14 cellular contexts compared by ENCODE assay signal in the genomic region with DNA sequence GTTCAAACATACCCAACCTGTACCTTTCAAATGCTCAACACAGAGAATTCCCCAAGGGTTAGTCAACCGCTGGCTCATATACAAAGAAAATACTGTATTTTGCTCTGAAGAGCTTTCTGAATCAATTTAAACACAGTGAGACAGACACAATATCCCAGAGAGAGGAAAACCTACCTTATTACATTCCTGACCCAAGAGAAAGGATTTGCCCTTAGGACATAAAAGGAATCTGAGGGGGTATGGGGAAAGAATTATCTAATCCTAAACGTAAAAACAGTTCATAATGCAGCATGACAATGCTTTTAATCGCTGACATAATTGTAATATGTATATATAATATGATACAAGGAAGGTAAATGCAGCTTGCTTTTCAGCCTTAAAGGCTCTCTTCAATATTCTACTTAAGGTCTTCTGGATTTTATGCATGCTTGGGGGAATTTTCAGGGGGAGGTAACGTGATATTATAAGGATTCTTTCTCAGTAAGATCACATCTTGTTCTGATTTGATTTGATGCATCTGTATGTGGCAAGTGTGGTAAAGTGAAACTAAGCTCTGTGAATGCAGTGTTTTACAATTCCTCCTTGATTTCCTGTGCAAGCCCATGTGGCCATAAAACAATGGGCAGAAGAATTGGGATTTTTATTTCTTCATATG.
DNase-seq lines count a peak whose midpoint lies in the region; ATAC-seq and TF ChIP-seq lines count a peak whose summit lies in the region.
"Had no signal": no experiment of that assay in that cellular context is flagged by ENCODE, and none has a peak within 500 bp of the region (broad histone marks: within the 10 kb centered on the region; RNA-seq: fewer than 3 reads in every experiment).

No MANE protein-coding gene starts in this region.

- H3K27me3 ChIP-seq in BLaER1 treated with 17β-estradiol and CSF1 and Interleukin-3, amounts not matched to agents 10 nM and 100 nM, result no peaks in the 10 kb centered on the region
- no peaks in the 10 kb centered on the region for H3K27me3 ChIP-seq in Panc1 (ENCODE audit: control insufficient read depth, insufficient read depth, low read length)
- H3K27me3 ChIP-seq in Caco-2 (replicated peaks; ENCODE audit: control insufficient read depth, insufficient read depth, low read length), result no peaks in the 10 kb centered on the region
- H3K27me3 ChIP-seq: heart right ventricle, spleen had no signal

- H3K36me3 ChIP-seq in BLaER1 treated with 17β-estradiol and CSF1 and Interleukin-3, amounts not matched to agents 10 nM and 100 nM, result peaks cover 0 to 14% (median 0%) of the 10 kb centered on the region in 11 experiments; a peak in 3 of 22 replicates
- H3K36me3 ChIP-seq in Panc1 (ENCODE audit: control insufficient read depth, insufficient read depth, low read length) (no peaks in the 10 kb centered on the region), Caco-2 (ENCODE audit: control insufficient read depth, insufficient read depth, low read length) (no peaks in the 10 kb centered on the region)
- H3K36me3 ChIP-seq: heart right ventricle, spleen had no signal

- H4K20me1 ChIP-seq in BLaER1 treated with 17β-estradiol and CSF1 and Interleukin-3, amounts not matched to agents 10 nM and 100 nM, result no peaks in the 10 kb centered on the region

- in situ Hi-C loops in Panc1 (cut with HindIII; ENCODE audit: low pct_unique_long_range_greater_than_20kb, low sequenced_read_pairs), result no loop called here

- peak overlapping the region in 2 of 11 experiments; percentile 10 to 23; a peak in 3 of 22 replicates for H3K9ac ChIP-seq in BLaER1 treated with 17β-estradiol and CSF1 and Interleukin-3, amounts not matched to agents 10 nM and 100 nM

- ATAC-seq in Panc1, result peak; percentile 86

- peaks cover 27% of the 10 kb centered on the region for H3K36me3 Mint-ChIP-seq in neural crest cell (ENCODE audit: low read depth)
- H3K36me3 Mint-ChIP-seq in Caco-2 (ENCODE audit: insufficient read depth, unreplicated experiment), result no peaks in the 10 kb centered on the region

- no peak overlapping the region for H3K4me3 Mint-ChIP-seq in neural crest cell
- no peak overlapping the region for H3K4me3 Mint-ChIP-seq in Caco-2 (ENCODE audit: unreplicated experiment)
- H3K4me3 Mint-ChIP-seq: CD4-positive, alpha-beta T cell; central memory CD8-positive, alpha-beta T cell had no signal

- no TSS peak for BruUV-seq in Panc1 (replicated peaks; lab: Mats Ljungman, UMichigan)
- BruUV-seq in Caco-2 (replicated peaks; lab: Mats Ljungman, UMichigan), result no TSS peak

- peak overlapping the region in 10 of 11 experiments; percentile 22 to 81 (median 65); a peak in 19 of 22 replicates for H3K4me2 ChIP-seq in BLaER1 treated with 17β-estradiol and CSF1 and Interleukin-3, amounts not matched to agents 10 nM and 100 nM

- H3K27ac Mint-ChIP-seq in neural crest cell (ENCODE audit: unreplicated experiment) (peak overlapping the region; percentile 25), Caco-2 (ENCODE audit: unreplicated experiment) (no peak overlapping the region)
- H3K27ac Mint-ChIP-seq: CD4-positive, alpha-beta T cell had no signal

- POLR2A ChIA-PET in Panc1 (lab: Charles Lee), result no interaction called here
- POLR2A ChIA-PET in Caco-2 (lab: Charles Lee), result no interaction called here

- no peaks in the 10 kb centered on the region for H3K9me3 Mint-ChIP-seq in neural crest cell
- H3K9me3 Mint-ChIP-seq in Caco-2 (ENCODE audit: unreplicated experiment), result no peaks in the 10 kb centered on the region
- H3K9me3 Mint-ChIP-seq: CD4-positive, alpha-beta T cell; central memory CD8-positive, alpha-beta T cell had no signal

- intact Hi-C loops in Panc1 (cut with micrococcal nuclease; ENCODE audit: unreplicated experiment) (no loop called here), Caco-2 (cut with micrococcal nuclease; ENCODE audit: unreplicated experiment) (no loop called here)

- no peaks in the 10 kb centered on the region for H3K27me3 Mint-ChIP-seq in neural crest cell (ENCODE audit: low read depth)
- H3K27me3 Mint-ChIP-seq in Caco-2 (ENCODE audit: insufficient read depth, unreplicated experiment), result peaks cover 22% of the 10 kb centered on the region

- no peak for DNase-seq in Panc1 (ENCODE audit: low read depth, low spot score)
- peak; percentile 83 for DNase-seq in epithelial cell of esophagus (ENCODE audit: low read depth)
- no peak for DNase-seq in neural crest cell (ENCODE audit: low read depth, low spot score)
- DNase-seq in cerebellar cortex (ENCODE audit: low spot score), result no peak
- no peak for DNase-seq in activated CD8-positive, alpha-beta memory T cell treated with anti-CD3 and anti-CD28 coated beads, Interleukin-2, amount 50 U/mL, for 48 hours
- no peak for DNase-seq in NCI-H526 treated with DMSO at 0.1 percent for 48 hours (lab: John Stamatoyannopoulos, UW)
- DNase-seq in Caco-2, result no peak
- DNase-seq: CD4-positive, alpha-beta T cell; heart right ventricle; NCI-H187; spleen had no signal

- no peak overlapping the region for H3K4me3 ChIP-seq in BLaER1 treated with 17β-estradiol and CSF1 and Interleukin-3, amounts not matched to agents 10 nM and 100 nM
- H3K4me3 ChIP-seq in Panc1 (ENCODE audit: low read depth in 2 of 2, low read length in 2 of 2) (peak overlapping the region in 1 of 2 experiments; percentile 17; a peak in 1 of 4 replicates), epithelial cell of esophagus (ENCODE audit: low read length) (no peak overlapping the region), Caco-2 (ENCODE audit: low read depth, low read length) (no peak overlapping the region)
- H3K4me3 ChIP-seq: heart right ventricle, spleen had no signal

- peak overlapping the region in 5 of 11 experiments; percentile 19 to 61 (median 32); a peak in 7 of 22 replicates for H3K27ac ChIP-seq in BLaER1 treated with 17β-estradiol and CSF1 and Interleukin-3, amounts not matched to agents 10 nM and 100 nM
- peak overlapping the region; percentile 41 for H3K27ac ChIP-seq in Panc1 (ENCODE audit: low read length)
- H3K27ac ChIP-seq: heart right ventricle, spleen, VCaP had no signal

- no peak for TF ChIP-seq CTCF in Panc1 (IDR thresholded peaks at IDR 0.05)
- TF ChIP-seq CTCF in epithelial cell of esophagus (IDR thresholded peaks at IDR 0.05; ENCODE audit: insufficient read depth, low read depth, low read length, missing control alignments), result no peak
- TF ChIP-seq CTCF in neural crest cell (conservative IDR thresholded peaks at IDR 0.05), result no peak
- TF ChIP-seq CTCF in Caco-2 (IDR thresholded peaks at IDR 0.05; ENCODE audit: insufficient read depth in 1 of 2, low read depth in 1 of 2, low read length in 1 of 2, severe bottlenecking in 1 of 2, unreplicated experiment in 1 of 2), result no peak

- H3K9me3 ChIP-seq in BLaER1 treated with 17β-estradiol and CSF1 and Interleukin-3, amounts not matched to agents 10 nM and 100 nM (replicated peaks in 1 of 11), result no peaks in the 10 kb centered on the region
- H3K9me3 ChIP-seq in Panc1 (ENCODE audit: control insufficient read depth, insufficient read depth, low read depth, low read length) (no peaks in the 10 kb centered on the region), Caco-2 (0 out of 2 replicates have a peak, but pooled peaks cover 2% of the 10 kb centered on the region)
- H3K9me3 ChIP-seq: heart right ventricle, spleen had no signal

- peaks cover 47% of the 10 kb centered on the region for H3K4me1 Mint-ChIP-seq in neural crest cell
- no peaks in the 10 kb centered on the region for H3K4me1 Mint-ChIP-seq in Caco-2 (ENCODE audit: low read depth, unreplicated experiment)
- H3K4me1 Mint-ChIP-seq: central memory CD8-positive, alpha-beta T cell had no signal

- CTCF ChIA-PET in Panc1 (lab: Charles Lee), result interaction anchor here (1.0 kb wide), 1 partner anchor 17 kb away, joined by 3 read pairs; no protein-coding TSS in a partner anchor
- CTCF ChIA-PET in Caco-2 (lab: Charles Lee), result no interaction called here

- peaks cover 26 to 72% (median 66%) of the 10 kb centered on the region in 10 experiments for H3K4me1 ChIP-seq in BLaER1 treated with 17β-estradiol and CSF1 and Interleukin-3, amounts not matched to agents 10 nM and 100 nM
- peaks cover 6% of the 10 kb centered on the region for H3K4me1 ChIP-seq in Panc1 (ENCODE audit: control insufficient read depth, insufficient read depth, low read length)
- H3K4me1 ChIP-seq in Caco-2, result no peaks in the 10 kb centered on the region
